In the genomic region with DNA sequence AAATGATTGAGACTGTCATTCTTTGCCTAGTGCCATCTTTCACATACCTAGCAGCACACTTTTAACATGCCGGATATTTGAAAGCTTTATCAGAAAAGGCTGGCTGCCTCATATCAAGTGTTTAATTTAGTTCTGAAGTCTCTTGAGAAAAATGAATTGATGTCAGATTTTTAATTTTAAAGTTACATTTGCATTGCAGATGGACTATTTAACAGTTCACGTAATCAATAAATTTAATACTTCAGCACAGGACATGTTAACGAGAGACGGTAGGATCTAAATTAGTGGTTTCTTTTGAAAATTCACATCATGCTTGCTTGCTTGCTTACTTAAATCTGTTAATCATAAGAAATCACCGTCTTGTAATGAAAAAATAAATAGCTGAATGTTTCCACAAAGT, we compare ENCODE assay signal across 20 cellular contexts. TPM values are rescaled to one million over a fixed set of nuclear protein-coding genes. Genes with fewer than 3 reads are reported as not detected.
DNase-seq lines count a peak whose midpoint lies in the region; ATAC-seq, FAIRE-seq and TF ChIP-seq lines count a peak whose summit lies in the region.
"Had no signal": no experiment of that assay in that cellular context is flagged by ENCODE, and none has a peak within 500 bp of the region (broad histone marks: within the 10 kb centered on the region; RNA-seq: fewer than 3 reads in every experiment).

No MANE protein-coding gene starts in this region.

- H3K4me3 ChIP-seq in A549 (no peak overlapping the region), HEK293 (ENCODE audit: low read depth, low read length) (no peak overlapping the region), WERI-Rb-1 (ENCODE audit: low read depth, low read length) (no peak overlapping the region), hepatocyte (no peak overlapping the region)
- H3K4me3 ChIP-seq: BLaER1 treated with 17β-estradiol and CSF1 and Interleukin-3, amounts not matched to agents 10 nM and 100 nM had no signal

- 86% methylated on average over 5 of the region's 5 CpGs for WGBS in A549 (ENCODE audit: missing lambda C conversion rate)
- WGBS in hepatocyte (ENCODE audit: low lambda C conversion rate, missing lambda C conversion rate): 95% methylated on average over 5 of the region's 5 CpGs

- ATAC-seq in A549: no peak
- ATAC-seq in HG02763 (IDR thresholded peaks at IDR 0.05; ENCODE audit: unreplicated experiment): no peak
- ATAC-seq: CD8-positive, alpha-beta T cell had no signal

- no peaks in the 10 kb centered on the region for H3K4me1 ChIP-seq in A549
- H3K4me1 ChIP-seq in HEK293 (ENCODE audit: control insufficient read depth, insufficient read depth, low read length): peaks cover 6% of the 10 kb centered on the region; the same call in 1 of the 2 replicates
- H3K4me1 ChIP-seq in hepatocyte (ENCODE audit: insufficient read depth): peaks cover 16% of the 10 kb centered on the region

- TF ChIP-seq EP300 in A549 (IDR thresholded peaks at IDR 0.05): no peak

- H3K27me3 ChIP-seq in WERI-Rb-1 (ENCODE audit: insufficient read depth, low read depth, severe bottlenecking) (no peaks in the 10 kb centered on the region), hepatocyte (no peaks in the 10 kb centered on the region)
- H3K27me3 ChIP-seq: BLaER1 treated with 17β-estradiol and CSF1 and Interleukin-3, amounts not matched to agents 10 nM and 100 nM had no signal

- H3K27ac ChIP-seq in A549: no peak overlapping the region
- H3K27ac ChIP-seq in HEK293 (ENCODE audit: extremely low read depth, low read depth, low read length): no peak overlapping the region
- peak overlapping the region; percentile 87 for H3K27ac ChIP-seq in WERI-Rb-1
- peak overlapping the region; percentile 48 for H3K27ac ChIP-seq in hepatocyte
- H3K27ac ChIP-seq: BLaER1 treated with 17β-estradiol and CSF1 and Interleukin-3, amounts not matched to agents 10 nM and 100 nM; C4-2B had no signal

- CTCF ChIA-PET in A549 (lab: Yijun Ruan, JAX) (interaction anchor here (1.2 to 2.4 kb wide), 6 partner anchors 10 to 1031 kb away, joined by 3 to 10 read pairs (median 4); no protein-coding TSS in a partner anchor), HEK293 (lab: Yijun Ruan, JAX) (interaction anchor here (0.7 to 2.6 kb wide), 8 partner anchors 10 to 1031 kb away, joined by 3 to 18 read pairs (median 4); a partner anchor contains a TSS)

- TF ChIP-seq CTCF in A549 (IDR thresholded peaks at IDR 0.05) (no peak), HEK293 (tag by site-specific recombination; IDR thresholded peaks at IDR 0.05) (no peak), WERI-Rb-1 (IDR thresholded peaks at IDR 0.05; ENCODE audit: low read depth, low read length) (no peak), hepatocyte (IDR thresholded peaks at IDR 0.05; ENCODE audit: poor library complexity) (no peak)

- H3K9me3 ChIP-seq in A549 (peaks cover 7% of the 10 kb centered on the region; the same call in 1 of the 3 replicates), HEK293 (ENCODE audit: control insufficient read depth, insufficient read depth, low read depth, low read length) (no peaks in the 10 kb centered on the region), WERI-Rb-1 (ENCODE audit: severe bottlenecking) (no peaks in the 10 kb centered on the region), hepatocyte (ENCODE audit: low read depth) (no peaks in the 10 kb centered on the region)
- H3K9me3 ChIP-seq: Caco-2 had no signal

- TF ChIP-seq RAD21 in A549 (conservative IDR thresholded peaks at IDR 0.05 in 1 of 2, IDR thresholded peaks at IDR 0.05 in 1 of 2): no peak

- TF ChIP-seq POLR2A in A549 (IDR thresholded peaks at IDR 0.05; ENCODE audit: low read length): no peak

- POLR2A ChIA-PET in A549 (lab: Yijun Ruan, JAX) (no interaction called here), HEK293 (lab: Yijun Ruan, JAX) (no interaction called here)

- H3K79me2 ChIP-seq in hepatocyte: no peaks in the 10 kb centered on the region

- H2AFZ ChIP-seq in hepatocyte: no peak overlapping the region

- H3K36me3 ChIP-seq in HEK293 (ENCODE audit: control insufficient read depth in 2 of 2, insufficient read depth in 1 of 2, low read length in 2 of 2) (no peaks in the 10 kb centered on the region), WERI-Rb-1 (no peaks in the 10 kb centered on the region), hepatocyte (replicated peaks; ENCODE audit: insufficient read depth, low read depth) (no peaks in the 10 kb centered on the region)
- H3K36me3 ChIP-seq: BLaER1 treated with 17β-estradiol and CSF1 and Interleukin-3, amounts not matched to agents 10 nM and 100 nM had no signal

- no peak for DNase-seq in A549 (ENCODE audit: low read depth in 1 of 2, low spot score in 1 of 2)
- no peak for DNase-seq in WERI-Rb-1
- DNase-seq in hepatocyte (ENCODE audit: low spot score): no peak
- DNase-seq in kidney tubule cell (ENCODE audit: low spot score): no peak
- DNase-seq in AML-193 (lab: John Stamatoyannopoulos, UW): no peak
- DNase-seq: 8988T; ACHN; Caco-2; Calu3; CD4-positive, alpha-beta T cell; CD8-positive, alpha-beta T cell; DMS79 treated with DMSO at 0.1 percent for 48 hours; GF-D8 had no signal

- H3K4me2 ChIP-seq in A549: no peak overlapping the region
- H3K4me2 ChIP-seq in hepatocyte: peak overlapping the region; percentile 66
- H3K4me2 ChIP-seq: BLaER1 treated with 17β-estradiol and CSF1 and Interleukin-3, amounts not matched to agents 10 nM and 100 nM had no signal

- H3K9me2 ChIP-seq in hepatocyte (replicated peaks; ENCODE audit: insufficient read depth): no peaks in the 10 kb centered on the region

- FAIRE-seq in A549 (lab: Jason Lieb, UNC): peak; percentile 49
- FAIRE-seq: D721Med, GM12891, GM19239 had no signal

- H4K20me1 ChIP-seq in hepatocyte (ENCODE audit: insufficient read depth, poor library complexity, severe bottlenecking): no peaks in the 10 kb centered on the region
- H4K20me1 ChIP-seq: BLaER1 treated with 17β-estradiol and CSF1 and Interleukin-3, amounts not matched to agents 10 nM and 100 nM had no signal

TF ChIP-seq in A549, 52 proteins besides CTCF, POLR2A, EP300 and RAD21:
- TF ChIP-seq CEBPB (IDR thresholded peaks at IDR 0.05) (no peak), ZFP36 (IDR thresholded peaks at IDR 0.05; ENCODE audit: borderline replicate concordance, partially characterized antibody) (no peak), HOXB5 (CRISPR knock-in tag; IDR thresholded peaks at IDR 0.05) (no peak), JUNB (IDR thresholded peaks at IDR 0.05) (no peak), TP53 (CRISPR knock-in tag; IDR thresholded peaks at IDR 0.05) (no peak), ESRRA (IDR thresholded peaks at IDR 0.05; ENCODE audit: borderline replicate concordance, low read length) (no peak)
- TF ChIP-seq, protein P1, sequence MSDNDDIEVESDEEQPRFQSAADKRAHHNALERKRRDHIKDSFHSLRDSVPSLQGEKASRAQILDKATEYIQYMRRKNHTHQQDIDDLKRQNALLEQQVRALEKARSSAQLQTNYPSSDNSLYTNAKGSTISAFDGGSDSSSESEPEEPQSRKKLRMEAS (IDR thresholded peaks at IDR 0.05): no peak
TF ChIP-seq in A549: peak in this region for 0.

TF ChIP-seq in HEK293, 187 proteins besides CTCF, POLR2A, EP300 and RAD21:
- TF ChIP-seq ZBTB21 (tag by site-specific recombination; IDR thresholded peaks at IDR 0.05) (no peak), ZNF660 (tag by site-specific recombination; IDR thresholded peaks at IDR 0.05) (peak; percentile 100), KLF8 (tag by site-specific recombination; IDR thresholded peaks at IDR 0.05) (no peak), ZNF184 (tag by site-specific recombination; IDR thresholded peaks at IDR 0.05) (no peak), GLIS2 (tag by site-specific recombination; IDR thresholded peaks at IDR 0.05) (no peak)

RNA-seq across cellular contexts. Expression of a gene that starts 51.6 kb away (rescaled TPM):
- polyA plus RNA-seq in A549 (2011; rRNA removed) (0.07 and 0.14 TPM in 2 replicates), A549 (2017; fragmentation: RNase III; extraction: RNeasy Plus Mini Kit Qiagen cat#74134 plus additional on column Dnase treatment) (not detected in 3 replicates), hepatocyte (2,013 and 2,200 TPM in 2 replicates)
- polyA plus RNA-seq in A549 (2012; cell fraction: cytosol; rRNA removed): 0.04 TPM in 1 of 2 replicates, not detected in the other
- polyA plus RNA-seq in A549 (2012; cell fraction: nucleus; rRNA removed): 0.04 and 0.26 TPM in 2 replicates
- 1.7 and 3.9 TPM in 2 replicates for polyA minus RNA-seq in A549 (2011; rRNA and poly(A)+ RNA removed)
- total RNA-seq in hepatocyte: 1,011 and 1,836 TPM in 2 replicates
- total RNA-seq: Calu3; CD8-positive, alpha-beta T cell had no signal

Comparison
In these comparisons a context has a peak if more than half of its experiments do, and no peak if none do; other contexts are left out.
1. H3K27ac ChIP-seq: peak in WERI-Rb-1 (single experiment) and hepatocyte (single experiment); none in A549 (0 of 2) and HEK293 (single experiment).
2. RNA of a gene that starts 51.6 kb away (polyA plus RNA-seq): 2,013 to 2,200 TPM in hepatocyte; 0.04 to 0.26 TPM in A549; every median in the first group is over 1,000 times any median in the second.